1 cellular context compared by ENCODE assay signal in genomic region chr10:95693668-95694534, GRCh38.
A peak's percentile ranks its signal among the peaks of the same experiment; 100 is the strongest.
TF ChIP-seq lines count a peak whose summit lies in the region.

Gene TCTN3, minus strand, starts transcription at chr10:95693927. Its CDS starts 28 bp downstream, at chr10:95693899.

TF ChIP-seq in HepG2, 621 proteins besides CTCF, POLR2A, EP300 and RAD21 (continued from another document and continues in another):
- TF ChIP-seq FOXP1 (IDR thresholded peaks at IDR 0.05): no peak
- TF ChIP-seq FOXP1 (CRISPR knock-in tag; IDR thresholded peaks at IDR 0.05): no peak
- no peak for TF ChIP-seq CSRNP2 (CRISPR knock-in tag; conservative IDR thresholded peaks at IDR 0.05; ENCODE audit: low read depth)
- TF ChIP-seq ZNF749 (CRISPR knock-in tag; IDR thresholded peaks at IDR 0.05; ENCODE audit: borderline replicate concordance): peak; percentile 27; the same call in 1 of the 2 replicates
- no peak for TF ChIP-seq TCF7 (IDR thresholded peaks at IDR 0.05; ENCODE audit: low read depth)
- peak; percentile 98 for TF ChIP-seq ZMYM2 (CRISPR knock-in tag; IDR thresholded peaks at IDR 0.05)
- no peak for TF ChIP-seq ZFP62 (CRISPR knock-in tag; IDR thresholded peaks at IDR 0.05)
- TF ChIP-seq ZNF605 (CRISPR knock-in tag; IDR thresholded peaks at IDR 0.05): no peak
- no peak for TF ChIP-seq ZNF607 (CRISPR knock-in tag; IDR thresholded peaks at IDR 0.05; ENCODE audit: borderline replicate concordance)
- TF ChIP-seq ZNF513 (CRISPR knock-in tag; conservative IDR thresholded peaks at IDR 0.05): no peak
- no peak for TF ChIP-seq ZBTB3 (CRISPR knock-in tag; IDR thresholded peaks at IDR 0.05; ENCODE audit: borderline replicate concordance, low read depth)
- TF ChIP-seq RFX5 (IDR thresholded peaks at IDR 0.05; ENCODE audit: low read depth, low read length): peak; percentile 83
- peak; percentile 81; the same call in 1 of the 2 replicates for TF ChIP-seq ZNF501 (CRISPR knock-in tag; IDR thresholded peaks at IDR 0.05)
- no peak; the same call in 1 of the 2 replicates for TF ChIP-seq NCOA2 (CRISPR knock-in tag; IDR thresholded peaks at IDR 0.05)
- TF ChIP-seq ZNF530 (CRISPR knock-in tag; IDR thresholded peaks at IDR 0.05; ENCODE audit: low read depth): no peak
- TF ChIP-seq ZBTB39 (CRISPR knock-in tag; IDR thresholded peaks at IDR 0.05): no peak
- peak; percentile 54; the same call in 1 of the 2 replicates for TF ChIP-seq ZNF691 (CRISPR knock-in tag; IDR thresholded peaks at IDR 0.05; ENCODE audit: borderline replicate concordance, low read depth)
- TF ChIP-seq NCOR1 (IDR thresholded peaks at IDR 0.05; ENCODE audit: borderline replicate concordance, low read length): no peak; the same call in 1 of the 2 replicates
- TF ChIP-seq UBTF (CRISPR knock-in tag; IDR thresholded peaks at IDR 0.05): peak; percentile 34; the same call in 1 of the 2 replicates
- no peak for TF ChIP-seq ZNF616 (CRISPR knock-in tag; IDR thresholded peaks at IDR 0.05; ENCODE audit: low read depth)
- TF ChIP-seq ARID4A (CRISPR knock-in tag; IDR thresholded peaks at IDR 0.05; ENCODE audit: borderline replicate concordance): peak; percentile 98
- no peak for TF ChIP-seq TAF15 (IDR thresholded peaks at IDR 0.05; ENCODE audit: low read depth, low read length, poor library complexity, severe bottlenecking)
- no peak; the same call in 1 of the 2 replicates for TF ChIP-seq TARDBP (CRISPR knock-in tag; IDR thresholded peaks at IDR 0.05)
- TF ChIP-seq ZBTB43 (CRISPR knock-in tag; conservative IDR thresholded peaks at IDR 0.05): 0 out of 2 replicates have a peak, but pooled peaks have one; percentile 13
- TF ChIP-seq SP1 (IDR thresholded peaks at IDR 0.05): no peak
- TF ChIP-seq SP1 (CRISPR knock-in tag; IDR thresholded peaks at IDR 0.05): peak; percentile 82
- no peak for TF ChIP-seq ZNF564 (CRISPR knock-in tag; IDR thresholded peaks at IDR 0.05)
- TF ChIP-seq E2F5 (CRISPR knock-in tag; conservative IDR thresholded peaks at IDR 0.05): no peak
- peak; percentile 80; the same call in 1 of the 2 replicates for TF ChIP-seq ZSCAN5A (CRISPR knock-in tag; IDR thresholded peaks at IDR 0.05; ENCODE audit: borderline replicate concordance)
- TF ChIP-seq ZNF543 (CRISPR knock-in tag; IDR thresholded peaks at IDR 0.05): no peak
- TF ChIP-seq PHF5A (CRISPR knock-in tag; IDR thresholded peaks at IDR 0.05; ENCODE audit: low read depth, unreplicated experiment): no peak
- 0 out of 2 replicates have a peak, but pooled peaks have one; percentile 36 for TF ChIP-seq MIER2 (CRISPR knock-in tag; IDR thresholded peaks at IDR 0.05)
- TF ChIP-seq ZNF17 (CRISPR knock-in tag; IDR thresholded peaks at IDR 0.05): no peak
- TF ChIP-seq PAX8 (CRISPR knock-in tag; IDR thresholded peaks at IDR 0.05; ENCODE audit: borderline replicate concordance): no peak
- TF ChIP-seq HIVEP1 (CRISPR knock-in tag; IDR thresholded peaks at IDR 0.05): no peak; the same call in 1 of the 2 replicates
- TF ChIP-seq CREB1 (IDR thresholded peaks at IDR 0.05): peak; percentile 92
- TF ChIP-seq CREB1 (CRISPR knock-in tag; IDR thresholded peaks at IDR 0.05): peak; percentile 95
- TF ChIP-seq TBL1XR1 (IDR thresholded peaks at IDR 0.05; ENCODE audit: borderline replicate concordance, low read length, partially characterized antibody): no peak
- TF ChIP-seq PLRG1 (conservative IDR thresholded peaks at IDR 0.05): no peak
- TF ChIP-seq SP5 (CRISPR knock-in tag; IDR thresholded peaks at IDR 0.05; ENCODE audit: borderline replicate concordance, low read depth): peak; percentile 70; the same call in 1 of the 2 replicates
- TF ChIP-seq SMYD3 (CRISPR knock-in tag; IDR thresholded peaks at IDR 0.05): no peak
- 0 out of 2 replicates have a peak, but pooled peaks have one; percentile 54 for TF ChIP-seq ZNF547 (CRISPR knock-in tag; IDR thresholded peaks at IDR 0.05)
- TF ChIP-seq HOXA5 (CRISPR knock-in tag; IDR thresholded peaks at IDR 0.05): 0 out of 2 replicates have a peak, but pooled peaks have one; percentile 39
- no peak for TF ChIP-seq ATRX (CRISPR knock-in tag; IDR thresholded peaks at IDR 0.05; ENCODE audit: borderline replicate concordance)
- TF ChIP-seq KLF16 (CRISPR knock-in tag; IDR thresholded peaks at IDR 0.05): no peak; a peak in 1 of 4 replicates
- peak; percentile 94 for TF ChIP-seq CREM (IDR thresholded peaks at IDR 0.05)
- TF ChIP-seq CREM (CRISPR knock-in tag; IDR thresholded peaks at IDR 0.05): no peak
- TF ChIP-seq ZMYM3 (CRISPR knock-in tag; IDR thresholded peaks at IDR 0.05): peak; percentile 97
- TF ChIP-seq BCL3 (CRISPR knock-in tag; IDR thresholded peaks at IDR 0.05): 0 out of 2 replicates have a peak, but pooled peaks have one; percentile 18
- no peak for TF ChIP-seq CEBPB (IDR thresholded peaks at IDR 0.05; ENCODE audit: borderline replicate concordance, low read depth, low read length)
- peak; percentile 3; the same call in 1 of the 2 replicates for TF ChIP-seq NR2C2 (CRISPR knock-in tag; IDR thresholded peaks at IDR 0.05; ENCODE audit: borderline replicate concordance)
